ENCODE assay signal across 31 cellular contexts in the genomic region with DNA sequence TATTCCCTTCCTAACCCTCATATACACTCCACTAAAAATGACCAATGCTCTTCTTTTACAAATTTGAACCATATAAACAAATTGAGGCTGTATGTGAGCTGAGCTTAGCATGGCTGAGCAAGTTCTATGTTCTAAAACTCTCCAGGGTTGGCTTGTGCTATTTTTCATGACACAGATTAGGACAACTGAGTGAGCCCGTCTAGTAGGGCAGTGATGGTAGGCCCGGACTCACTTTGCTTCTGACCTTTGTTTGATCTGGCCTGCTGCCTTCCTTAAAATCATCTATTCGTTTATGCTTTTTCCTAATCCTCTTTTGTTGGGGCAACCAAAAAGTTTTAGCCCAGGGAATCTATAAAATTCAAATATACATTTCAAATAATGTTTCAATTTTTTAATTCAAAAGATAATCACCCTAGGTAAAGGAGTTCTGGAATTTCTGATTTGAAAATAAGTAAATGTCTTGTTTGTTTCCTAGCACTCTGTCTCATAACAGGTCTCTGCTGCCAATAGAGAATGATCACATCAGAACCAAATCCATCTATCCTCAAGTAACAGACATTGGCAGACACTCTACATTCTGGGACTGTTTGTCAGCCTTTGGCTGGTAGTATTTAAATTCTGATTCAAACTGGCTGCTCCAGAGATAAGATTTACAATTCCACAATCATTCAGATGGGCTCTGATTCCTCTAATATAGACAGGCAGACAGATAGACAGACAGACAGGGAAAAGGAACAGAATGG.
DNase-seq lines count a peak whose midpoint lies in the region; ATAC-seq, FAIRE-seq and TF ChIP-seq lines count a peak whose summit lies in the region.
"Had no signal": no experiment of that assay in that cellular context is flagged by ENCODE, and none has a peak within 500 bp of the region (broad histone marks: within the 10 kb centered on the region; RNA-seq: fewer than 3 reads in every experiment).

No MANE protein-coding gene starts in this region.

- intact Hi-C loops in psoas muscle (cut with DNase I): no loop called here

- DNase-seq in AG08395 (ENCODE audit: low spot score) (peak; percentile 43), H54 (ENCODE audit: insufficient read length, low spot score) (no peak), fibroblast of mammary gland (ENCODE audit: low read depth) (peak; percentile 46), psoas muscle (no peak), retina (no peak)
- no peak for DNase-seq in activated naive CD4-positive, alpha-beta T cell treated with anti-CD3 and anti-CD28 coated beads, Interleukin-2, amount 50 U/mL, for 72 hours (ENCODE audit: low spot score in 2 of 2)
- DNase-seq: activated CD4-positive, alpha-beta T cell treated with anti-CD3 and anti-CD28 coated beads for 36 hours; activated naive CD8-positive, alpha-beta T cell treated with anti-CD3 and anti-CD28 coated beads for 36 hours; activated T-cell treated with anti-CD3 and anti-CD28 coated beads for 4 hours; Calu3; central memory CD4-positive, alpha-beta T cell; HFFc6; left ventricle myocardium inferior; NCI-H1436; NCI-H345; NCI-H748 treated with DMSO at 0.1 percent for 48 hours; ovary; stimulated activated CD4-positive, alpha-beta T cell treated with anti-CD3 and anti-CD28 coated beads, Interleukin-12 subunit alpha, Interleukin-12 subunit beta, amount 100 ng/mL, for 4 hours; stimulated activated naive B cell treated with anti-CD40 and anti-IgM and Interleukin-4, amounts not matched to agents 10 μg/mL and 1 μg/mL and 100 μg/mL, for 72 hours had no signal

- 15 to 27% (median 19%) methylated on average over 3 of the region's 3 CpGs for WGBS in psoas muscle, 3 donors

- H3K36me3 ChIP-seq in psoas muscle (ENCODE audit: insufficient read depth in 1 of 2, low read depth in 1 of 2): no peaks in the 10 kb centered on the region
- H3K36me3 ChIP-seq: ascending aorta, left ventricle myocardium inferior, ovary, right atrium auricular region, vagina had no signal

- peak overlapping the region; percentile 63 for H3K27ac ChIP-seq in psoas muscle
- H3K27ac ChIP-seq: A549, KMS-11, left ventricle myocardium inferior, ovary, right atrium auricular region, RWPE1, vagina had no signal

- no peak for TF ChIP-seq POLR2A in H54 (IDR thresholded peaks at IDR 0.05; ENCODE audit: low read depth, low read length)

- H3K4me1 ChIP-seq in psoas muscle: peaks cover 33% of the 10 kb centered on the region
- H3K4me1 ChIP-seq: right atrium auricular region, vagina had no signal

- FAIRE-seq in H54 (lab: Jason Lieb, UNC): peak; percentile 15
- FAIRE-seq: A549, islet of Langerhans had no signal

- no peaks in the 10 kb centered on the region for H3K9me3 ChIP-seq in psoas muscle
- H3K9me3 ChIP-seq: A549, ascending aorta, ovary, right atrium auricular region, vagina had no signal

- no peaks in the 10 kb centered on the region for H3K27me3 ChIP-seq in psoas muscle (ENCODE audit: insufficient read depth in 3 of 3, low read length in 2 of 3)
- H3K27me3 ChIP-seq: ascending aorta, ovary, right atrium auricular region, vagina had no signal

- H3K4me3 ChIP-seq in fibroblast of mammary gland (ENCODE audit: control insufficient read depth, low read depth, low read length): no peak overlapping the region
- H3K4me3 ChIP-seq in psoas muscle: no peak overlapping the region
- H3K4me3 ChIP-seq: A549, ascending aorta, GM23338, left ventricle myocardium inferior, ovary, right atrium auricular region, vagina had no signal

- TF ChIP-seq CTCF in fibroblast of mammary gland (conservative IDR thresholded peaks at IDR 0.05; ENCODE audit: control insufficient read depth, insufficient read depth, low read depth, low read length) (no peak), psoas muscle (IDR thresholded peaks at IDR 0.05) (no peak)

- H3K36me3 Mint-ChIP-seq in activated naive CD4-positive, alpha-beta T cell treated with anti-CD3 and anti-CD28 coated beads, Interleukin-2, amount 50 U/mL, for 72 hours: no peaks in the 10 kb centered on the region
- H3K36me3 Mint-ChIP-seq: activated naive CD8-positive, alpha-beta T cell treated with anti-CD3 and anti-CD28 coated beads for 36 hours; CD14-positive monocyte; natural killer cell treated with Interleukin-12 subunit alpha and Interleukin-12 subunit beta and Interleukin-15 and Interleukin-18, amount 100 ng/mL, for 72 hours; stimulated activated naive B cell treated with anti-CD40 and anti-IgM and Interleukin-4, amounts not matched to agents 10 μg/mL and 1 μg/mL and 100 μg/mL, for 72 hours had no signal

- peaks cover 18 to 19% of the 10 kb centered on the region in 2 donors for H3K9me3 Mint-ChIP-seq in activated naive CD4-positive, alpha-beta T cell treated with anti-CD3 and anti-CD28 coated beads, Interleukin-2, amount 50 U/mL, for 72 hours
- H3K9me3 Mint-ChIP-seq: activated naive CD8-positive, alpha-beta T cell treated with anti-CD3 and anti-CD28 coated beads for 36 hours; GM23338 had no signal

- ATAC-seq in psoas muscle (peak; percentile 62 to 96 (median 80)), GM21423 (IDR thresholded peaks at IDR 0.05; ENCODE audit: unreplicated experiment) (no peak), HG02763 (IDR thresholded peaks at IDR 0.05; ENCODE audit: unreplicated experiment) (no peak)
- no peak for ATAC-seq in activated naive CD4-positive, alpha-beta T cell treated with anti-CD3 and anti-CD28 coated beads, Interleukin-2, amount 50 U/mL, for 72 hours
- ATAC-seq: A549; activated CD4-positive, alpha-beta T cell treated with anti-CD3 and anti-CD28 coated beads for 36 hours; GM23338; natural killer cell treated with Interleukin-12 subunit alpha and Interleukin-12 subunit beta and Interleukin-15 and Interleukin-18, amount 100 ng/mL, for 72 hours; stimulated activated naive B cell treated with anti-CD40 and anti-IgM and Interleukin-4, amounts not matched to agents 10 μg/mL and 1 μg/mL and 100 μg/mL, for 72 hours had no signal

- H3K27ac Mint-ChIP-seq in activated naive CD4-positive, alpha-beta T cell treated with anti-CD3 and anti-CD28 coated beads, Interleukin-2, amount 50 U/mL, for 72 hours: no peak overlapping the region
- H3K27ac Mint-ChIP-seq: activated CD4-positive, alpha-beta T cell treated with anti-CD3 and anti-CD28 coated beads for 36 hours; activated naive CD8-positive, alpha-beta T cell treated with anti-CD3 and anti-CD28 coated beads for 36 hours; CD14-positive monocyte; GM23338; HFFc6; natural killer cell treated with Interleukin-12 subunit alpha and Interleukin-12 subunit beta and Interleukin-15 and Interleukin-18, amount 100 ng/mL, for 72 hours; stimulated activated naive B cell treated with anti-CD40 and anti-IgM and Interleukin-4, amounts not matched to agents 10 μg/mL and 1 μg/mL and 100 μg/mL, for 72 hours had no signal

Comparison
In these comparisons a context has a peak if more than half of its experiments do, and no peak if none do; other contexts are left out.
1. DNase-seq: peak in AG08395 (single experiment) and fibroblast of mammary gland (single experiment); none in H54 (single experiment), psoas muscle (0 of 2), activated naive CD4-positive, alpha-beta T cell treated with anti-CD3 and anti-CD28 coated beads, Interleukin-2, amount 50 U/mL, for 72 hours (0 of 2) and retina (single experiment).
2. ATAC-seq: peak in psoas muscle (4 of 4); none in GM21423 (single experiment), activated naive CD4-positive, alpha-beta T cell treated with anti-CD3 and anti-CD28 coated beads, Interleukin-2, amount 50 U/mL, for 72 hours (0 of 2) and HG02763 (single experiment).